In genomic region chr18:49563130-49563540, GRCh38 we compare ENCODE assay signal across 8 cellular contexts. TPM values are rescaled to one million over a fixed set of nuclear protein-coding genes. Genes with fewer than 3 reads are reported as not detected.
DNase-seq lines count a peak whose midpoint lies in the region; ATAC-seq and TF ChIP-seq lines count a peak whose summit lies in the region.
"Had no signal": no experiment of that assay in that cellular context is flagged by ENCODE, and none has a peak within 500 bp of the region (broad histone marks: within the 10 kb centered on the region; RNA-seq: fewer than 3 reads in every experiment).

No MANE protein-coding gene starts in this region.

- no peaks in the 10 kb centered on the region for H3K9me3 Mint-ChIP-seq in T-cell

- peaks cover 6% of the 10 kb centered on the region for H3K36me3 ChIP-seq in iPS-15b (ENCODE audit: control insufficient read depth, insufficient read depth, low read length)

- CTCF ChIA-PET in T-cell (lab: Charles Lee) = no interaction called here

- DNase-seq in HFF-Myc (ENCODE audit: extremely low read depth, low read depth) = no peak
- no peak for DNase-seq in T-cell
- DNase-seq in skeletal muscle cell (ENCODE audit: low read depth) = no peak
- no peak for DNase-seq in AG20443 (ENCODE audit: low spot score)
- no peak for DNase-seq in OCI-M2 (lab: John Stamatoyannopoulos, UW; ENCODE audit: unreplicated experiment)
- DNase-seq in GM03348 (ENCODE audit: low spot score) = no peak
- DNase-seq: activated effector memory CD4-positive, alpha-beta T cell treated with anti-CD3 and anti-CD28 coated beads, Interleukin-2, amount 50 U/mL, for 16 hours had no signal

- H3K4me3 Mint-ChIP-seq in T-cell = peak overlapping the region; percentile 29 to 81 (median 32)

- peaks cover 42% of the 10 kb centered on the region for H3K27me3 ChIP-seq in iPS-15b (ENCODE audit: control insufficient read depth, insufficient read depth, low read length)

- H3K4me3 ChIP-seq in HFF-Myc (replicated peaks; ENCODE audit: low read depth, low read length) (peak overlapping the region; percentile 53), iPS-15b (ENCODE audit: low read depth, low read length) (peak overlapping the region; percentile 89), skeletal muscle cell (ENCODE audit: low read depth, low read length) (peak overlapping the region; percentile 61)

- no peak for TF ChIP-seq CTCF in HFF-Myc (IDR thresholded peaks at IDR 0.05; ENCODE audit: low read depth, low read length, missing control alignments)

- H3K36me3 Mint-ChIP-seq in T-cell = no peaks in the 10 kb centered on the region

- no peak for ATAC-seq in T-cell (replicated peaks in 1 of 4)

- peaks cover 21 to 32% (median 28%) of the 10 kb centered on the region in 3 donors for H3K4me1 Mint-ChIP-seq in T-cell

- POLR2A ChIA-PET in T-cell (lab: Charles Lee) = no interaction called here

- H3K27ac Mint-ChIP-seq in T-cell = no peak overlapping the region

- H3K9me3 ChIP-seq in iPS-15b (ENCODE audit: control insufficient read depth, insufficient read depth, low read length) = no peaks in the 10 kb centered on the region

- H3K4me1 ChIP-seq in iPS-15b (ENCODE audit: control insufficient read depth, insufficient read depth, low read length) = peaks cover 9% of the 10 kb centered on the region

- H3K27me3 Mint-ChIP-seq in T-cell = peaks cover 82 to 87% of the 10 kb centered on the region in 2 donors

- no peak overlapping the region for H3K9ac ChIP-seq in iPS-15b (ENCODE audit: low read depth, low read length)

RNA-seq across cellular contexts. Expression of gene LIPG, which starts 1.3 kb away (rescaled TPM):
- under 1 TPM in 3 of 5 donors, not detected in 2; 0.22 to 0.76 (median 0.26) TPM for total RNA-seq in T-cell
